In genomic region chr1:116733466-116734108, GRCh38 we compare ENCODE assay signal across 18 cellular contexts. TPM values are rescaled to one million over a fixed set of nuclear protein-coding genes. Genes with fewer than 3 reads are reported as not detected.
DNase-seq lines count a peak whose midpoint lies in the region; ATAC-seq and TF ChIP-seq lines count a peak whose summit lies in the region.
"Had no signal": no experiment of that assay in that cellular context is flagged by ENCODE, and none has a peak within 500 bp of the region (broad histone marks: within the 10 kb centered on the region; RNA-seq: fewer than 3 reads in every experiment).

No MANE protein-coding gene starts in this region.

- no peaks in the 10 kb centered on the region for H3K9me3 Mint-ChIP-seq in activated CD8-positive, alpha-beta T cell treated with anti-CD3 and anti-CD28 coated beads, Interleukin-2, amount 10 ng/mL, durations not matched to agents 7 days and 5 days (ENCODE audit: insufficient read depth)
- no peaks in the 10 kb centered on the region for H3K9me3 Mint-ChIP-seq in activated CD8-positive, alpha-beta T cell treated with anti-CD3 and anti-CD28 coated beads for 36 hours
- H3K9me3 Mint-ChIP-seq in brain: peaks cover 0 to 5% (median 0%) of the 10 kb centered on the region in 5 experiments

- H3K4me1 ChIP-seq in smooth muscle cell (ENCODE audit: low read depth): no peaks in the 10 kb centered on the region
- H3K4me1 ChIP-seq: A549 had no signal

- peak overlapping the region; percentile 51 for H3K4me2 ChIP-seq in smooth muscle cell
- H3K4me2 ChIP-seq: A549 had no signal

- H4K20me1 ChIP-seq in smooth muscle cell (ENCODE audit: low read depth): no peaks in the 10 kb centered on the region

- no peak overlapping the region for H2AFZ ChIP-seq in smooth muscle cell (ENCODE audit: low read depth)

- H3K4me3 ChIP-seq in NB4 (ENCODE audit: low read depth, low read length) (no peak overlapping the region), smooth muscle cell (no peak overlapping the region)
- H3K4me3 ChIP-seq: A549, K562 had no signal

- H3K27me3 Mint-ChIP-seq in activated CD8-positive, alpha-beta T cell treated with anti-CD3 and anti-CD28 coated beads, Interleukin-2, amount 10 ng/mL, durations not matched to agents 7 days and 5 days (ENCODE audit: low read depth): no peaks in the 10 kb centered on the region
- H3K27me3 Mint-ChIP-seq in activated CD8-positive, alpha-beta T cell treated with anti-CD3 and anti-CD28 coated beads for 36 hours: no peaks in the 10 kb centered on the region
- peaks cover 3% of the 10 kb centered on the region for H3K27me3 Mint-ChIP-seq in brain

- DNase-seq in activated CD8-positive, alpha-beta T cell treated with anti-CD3 and anti-CD28 coated beads, Interleukin-2, amount 10 ng/mL, durations not matched to agents 7 days and 5 days: no peak
- no peak for DNase-seq in activated CD8-positive, alpha-beta T cell treated with anti-CD3 and anti-CD28 coated beads for 36 hours
- DNase-seq in NB4 (ENCODE audit: low read depth): peak; percentile 64
- no peak for DNase-seq in smooth muscle cell (lab: John Stamatoyannopoulos, UW; ENCODE audit: unreplicated experiment)
- no peak for DNase-seq in NCI-H2107 treated with DMSO at 0.1 percent for 48 hours (lab: John Stamatoyannopoulos, UW; ENCODE audit: unreplicated experiment)
- no peak for DNase-seq in NCI-H446 treated with DMSO at 0.1 percent for 48 hours (lab: John Stamatoyannopoulos, UW)
- DNase-seq in hypothalamus (lab: John Stamatoyannopoulos, UW): no peak
- DNase-seq: C1 segment of cervical spinal cord, DMS153, NCI-H1092, NCI-H146, NCI-H2081 had no signal

- no peaks in the 10 kb centered on the region for H3K36me3 Mint-ChIP-seq in activated CD8-positive, alpha-beta T cell treated with anti-CD3 and anti-CD28 coated beads, Interleukin-2, amount 10 ng/mL, durations not matched to agents 7 days and 5 days (ENCODE audit: low read depth)
- H3K36me3 Mint-ChIP-seq in activated CD8-positive, alpha-beta T cell treated with anti-CD3 and anti-CD28 coated beads for 36 hours (ENCODE audit: low read depth): no peaks in the 10 kb centered on the region
- no peaks in the 10 kb centered on the region for H3K36me3 Mint-ChIP-seq in brain

- WGBS in smooth muscle cell (ENCODE audit: low lambda C conversion rate): 16% methylated on average over 1 of the region's 1 CpG

- peaks cover 32% of the 10 kb centered on the region for H3K4me1 Mint-ChIP-seq in activated CD8-positive, alpha-beta T cell treated with anti-CD3 and anti-CD28 coated beads, Interleukin-2, amount 10 ng/mL, durations not matched to agents 7 days and 5 days (ENCODE audit: low read depth)
- H3K4me1 Mint-ChIP-seq in activated CD8-positive, alpha-beta T cell treated with anti-CD3 and anti-CD28 coated beads for 36 hours (ENCODE audit: low read depth): peaks cover 42% of the 10 kb centered on the region
- peaks cover 47% of the 10 kb centered on the region for H3K4me1 Mint-ChIP-seq in brain

- H3K36me3 ChIP-seq in smooth muscle cell (ENCODE audit: low read depth): no peaks in the 10 kb centered on the region

- H3K9me3 ChIP-seq in smooth muscle cell (replicated peaks; ENCODE audit: low read depth): no peaks in the 10 kb centered on the region
- H3K9me3 ChIP-seq: A549 had no signal

- POLR2A ChIA-PET in activated CD8-positive, alpha-beta T cell treated with anti-CD3 and anti-CD28 coated beads, Interleukin-2, amount 10 ng/mL, durations not matched to agents 7 days and 5 days (lab: Charles Lee): interaction anchor here (1.1 to 2.7 kb wide), 4 partner anchors 21 to 327 kb away, joined by 4 to 15 read pairs (median 5); partner anchors contain the start of genes CD2 and TTF2
- POLR2A ChIA-PET in activated CD8-positive, alpha-beta T cell treated with anti-CD3 and anti-CD28 coated beads for 36 hours (lab: Charles Lee): interaction anchor here (0.6 to 2.2 kb wide), 7 partner anchors 9 to 327 kb away, joined by 3 to 12 read pairs (median 4); partner anchors contain the start of genes CD2 and TTF2

- H3K79me2 ChIP-seq in smooth muscle cell (ENCODE audit: low read depth): no peaks in the 10 kb centered on the region

- no peak for TF ChIP-seq CTCF in activated CD8-positive, alpha-beta T cell treated with anti-CD3 and anti-CD28 coated beads for 36 hours (IDR thresholded peaks at IDR 0.05)
- TF ChIP-seq CTCF in NB4 (IDR thresholded peaks at IDR 0.05; ENCODE audit: low read depth, low read length) (no peak), brain (conservative IDR thresholded peaks at IDR 0.05) (no peak), smooth muscle cell (IDR thresholded peaks at IDR 0.05; ENCODE audit: borderline replicate concordance, insufficient read depth, poor library complexity, severe bottlenecking) (no peak)

- ATAC-seq in activated CD8-positive, alpha-beta T cell treated with anti-CD3 and anti-CD28 coated beads, Interleukin-2, amount 10 ng/mL, durations not matched to agents 7 days and 5 days: no peak
- ATAC-seq in activated CD8-positive, alpha-beta T cell treated with anti-CD3 and anti-CD28 coated beads for 36 hours: no peak
- ATAC-seq: A549, K562 had no signal

- no peak for TF ChIP-seq POLR2A in NB4 (IDR thresholded peaks at IDR 0.05; ENCODE audit: extremely low read depth, insufficient read length)

- no peak overlapping the region for H3K4me3 Mint-ChIP-seq in activated CD8-positive, alpha-beta T cell treated with anti-CD3 and anti-CD28 coated beads, Interleukin-2, amount 10 ng/mL, durations not matched to agents 7 days and 5 days
- H3K4me3 Mint-ChIP-seq in activated CD8-positive, alpha-beta T cell treated with anti-CD3 and anti-CD28 coated beads for 36 hours: no peak overlapping the region
- peak overlapping the region in 2 of 5 experiments; percentile 11 to 29 for H3K4me3 Mint-ChIP-seq in brain

- H3K9ac ChIP-seq in smooth muscle cell (ENCODE audit: low read depth): no peak overlapping the region

- intact Hi-C loops in activated CD8-positive, alpha-beta T cell treated with anti-CD3 and anti-CD28 coated beads for 36 hours (cut with micrococcal nuclease): no loop called here

- no peaks in the 10 kb centered on the region for H3K27me3 ChIP-seq in smooth muscle cell (ENCODE audit: low read depth)

- no peak overlapping the region for H3K27ac ChIP-seq in smooth muscle cell (ENCODE audit: low read depth)
- H3K27ac ChIP-seq: A549 had no signal

- H3F3A ChIP-seq in smooth muscle cell (ENCODE audit: low read depth): no peaks in the 10 kb centered on the region

- peak overlapping the region; percentile 23 for H3K27ac Mint-ChIP-seq in activated CD8-positive, alpha-beta T cell treated with anti-CD3 and anti-CD28 coated beads, Interleukin-2, amount 10 ng/mL, durations not matched to agents 7 days and 5 days
- H3K27ac Mint-ChIP-seq in activated CD8-positive, alpha-beta T cell treated with anti-CD3 and anti-CD28 coated beads for 36 hours: no peak overlapping the region
- peak overlapping the region in 4 of 5 experiments; percentile 76 to 93 (median 84) for H3K27ac Mint-ChIP-seq in brain

- CTCF ChIA-PET in activated CD8-positive, alpha-beta T cell treated with anti-CD3 and anti-CD28 coated beads, Interleukin-2, amount 10 ng/mL, durations not matched to agents 7 days and 5 days (lab: Charles Lee): interaction anchor here (0.5 to 3.1 kb wide), 18 partner anchors 10 to 326 kb away, joined by 3 to 23 read pairs (median 4); partner anchors contain the start of gene TTF2
- CTCF ChIA-PET in activated CD8-positive, alpha-beta T cell treated with anti-CD3 and anti-CD28 coated beads for 36 hours (lab: Charles Lee): interaction anchor here (0.6 to 4.3 kb wide), 9 partner anchors 10 to 201 kb away, joined by 3 to 32 read pairs (median 4); no protein-coding TSS in a partner anchor

RNA-seq across cellular contexts. Expression of gene CD2, which starts 20.6 kb away (rescaled TPM):
- 100 to 1,000 TPM; 186 to 189 TPM for total RNA-seq in activated CD8-positive, alpha-beta T cell treated with anti-CD3 and anti-CD28 coated beads, Interleukin-2, amount 10 ng/mL, durations not matched to agents 7 days and 5 days
- total RNA-seq in activated CD8-positive, alpha-beta T cell treated with anti-CD3 and anti-CD28 coated beads for 36 hours: 100 to 1,000 TPM; 217 to 220 TPM
- polyA plus RNA-seq in brain (ENCODE audit: insufficient read depth, low read depth, low replicate concordance): 0.27 TPM
- not detected in 2 replicates for total RNA-seq in smooth muscle cell
- not detected in 2 replicates for polyA plus RNA-seq in smooth muscle cell
- total RNA-seq: H1, NCI-H460, SK-MEL-5 had no signal
- polyA plus RNA-seq: A549, H1 had no signal

Comparison
In these comparisons a context has a peak if more than half of its experiments do, and no peak if none do; other contexts are left out.
1. RNA of gene CD2, which starts 20.6 kb away (total RNA-seq): 217 to 220 TPM in activated CD8-positive, alpha-beta T cell treated with anti-CD3 and anti-CD28 coated beads for 36 hours and 186 to 189 TPM in activated CD8-positive, alpha-beta T cell treated with anti-CD3 and anti-CD28 coated beads, Interleukin-2, amount 10 ng/mL, durations not matched to agents 7 days and 5 days; not detected in smooth muscle cell; every median in the first group is over 100 times any median in the second.